ENCODE assay signal across 1 cellular context in genomic region chr10:84256510-84257342, GRCh38.
TF ChIP-seq lines count a peak whose summit lies in the region.

No MANE protein-coding gene starts in this region.

TF ChIP-seq in SK-N-SH, 30 proteins besides CTCF, POLR2A, EP300 and RAD21 (continued from another document):
- TF ChIP-seq YY1 (IDR thresholded peaks at IDR 0.05; ENCODE audit: low read depth) (no peak), GABPA (IDR thresholded peaks at IDR 0.05; ENCODE audit: low read depth) (no peak), SMC3 (IDR thresholded peaks at IDR 0.05; ENCODE audit: low read depth, low read length) (no peak), NRF1 (IDR thresholded peaks at IDR 0.05; ENCODE audit: low read depth, low read length) (no peak), FOXJ3 (CRISPR knock-in tag; IDR thresholded peaks at IDR 0.05) (no peak), REST (IDR thresholded peaks at IDR 0.05; ENCODE audit: low read depth, low read length) (no peak), RCOR1 (IDR thresholded peaks at IDR 0.05; ENCODE audit: low read length) (no peak), EZH2phosphoT487 (IDR thresholded peaks at IDR 0.05; ENCODE audit: borderline replicate concordance, low read depth) (no peak)
- TF ChIP-seq, protein P1, sequence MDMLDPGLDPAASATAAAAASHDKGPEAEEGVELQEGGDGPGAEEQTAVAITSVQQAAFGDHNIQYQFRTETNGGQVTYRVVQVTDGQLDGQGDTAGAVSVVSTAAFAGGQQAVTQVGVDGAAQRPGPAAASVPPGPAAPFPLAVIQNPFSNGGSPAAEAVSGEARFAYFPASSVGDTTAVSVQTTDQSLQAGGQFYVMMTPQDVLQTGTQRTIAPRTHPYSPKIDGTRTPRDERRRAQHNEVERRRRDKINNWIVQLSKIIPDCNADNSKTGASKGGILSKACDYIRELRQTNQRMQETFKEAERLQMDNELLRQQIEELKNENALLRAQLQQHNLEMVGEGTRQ (IDR thresholded peaks at IDR 0.05; ENCODE audit: borderline replicate concordance, low read depth, low read length): no peak
- TF ChIP-seq, protein P2, sequence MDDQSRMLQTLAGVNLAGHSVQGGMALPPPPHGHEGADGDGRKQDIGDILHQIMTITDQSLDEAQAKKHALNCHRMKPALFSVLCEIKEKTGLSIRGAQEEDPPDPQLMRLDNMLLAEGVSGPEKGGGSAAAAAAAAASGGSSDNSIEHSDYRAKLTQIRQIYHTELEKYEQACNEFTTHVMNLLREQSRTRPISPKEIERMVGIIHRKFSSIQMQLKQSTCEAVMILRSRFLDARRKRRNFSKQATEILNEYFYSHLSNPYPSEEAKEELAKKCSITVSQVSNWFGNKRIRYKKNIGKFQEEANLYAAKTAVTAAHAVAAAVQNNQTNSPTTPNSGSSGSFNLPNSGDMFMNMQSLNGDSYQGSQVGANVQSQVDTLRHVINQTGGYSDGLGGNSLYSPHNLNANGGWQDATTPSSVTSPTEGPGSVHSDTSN (IDR thresholded peaks at IDR 0.05): no peak
